In the genomic region with DNA sequence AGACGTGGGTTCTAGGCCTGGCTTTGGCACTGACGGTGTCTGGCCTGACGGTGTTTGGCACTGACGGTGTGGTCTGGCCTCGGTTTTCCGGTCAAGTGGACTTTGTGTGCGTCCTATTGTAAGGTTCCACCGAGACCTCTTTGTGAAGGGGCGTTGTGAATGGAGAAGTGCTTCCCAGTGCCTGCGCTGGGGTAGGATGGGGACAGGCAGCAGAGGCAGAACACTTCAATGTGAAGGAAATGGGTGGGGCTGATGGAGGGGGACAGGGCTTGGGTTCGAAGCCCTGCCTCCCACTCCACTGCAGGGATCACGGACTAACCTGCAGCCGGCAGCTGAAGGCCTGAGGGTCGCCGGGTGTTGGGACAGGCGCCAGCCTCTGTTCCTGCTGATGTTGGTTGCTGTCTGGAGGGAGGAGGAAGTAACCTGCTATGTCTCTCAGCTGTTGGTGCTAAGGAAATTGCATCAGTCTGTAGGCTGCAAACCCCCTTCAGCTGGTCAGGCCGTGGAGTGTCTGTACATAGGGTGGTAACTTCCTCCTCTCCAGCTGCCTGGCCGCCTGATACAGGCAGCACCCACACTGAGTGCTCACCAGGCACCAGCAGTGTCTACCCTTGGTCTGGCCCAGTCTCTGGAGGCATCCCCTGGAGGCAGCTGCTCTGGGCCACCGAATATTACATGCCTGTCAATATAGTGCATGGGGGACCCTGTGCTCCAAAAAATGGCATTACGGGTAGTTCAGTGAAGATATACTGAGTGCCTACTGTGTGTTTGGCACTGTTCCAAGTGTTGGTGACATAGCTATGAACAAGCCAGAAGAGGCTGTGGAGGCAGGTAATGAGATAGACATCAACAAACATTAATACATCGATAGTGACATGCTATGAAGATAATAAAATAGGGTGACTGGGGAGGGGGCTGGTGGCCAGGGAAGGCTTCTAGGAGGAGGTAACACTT, we compare ENCODE assay signal across 8 cellular contexts. TPM values are rescaled to one million over a fixed set of nuclear protein-coding genes. Genes with fewer than 3 reads are reported as not detected.
DNase-seq lines count a peak whose midpoint lies in the region; ATAC-seq and TF ChIP-seq lines count a peak whose summit lies in the region.

No MANE protein-coding gene starts in this region.

- no peaks in the 10 kb centered on the region for H4K20me1 ChIP-seq in MM.1S (ENCODE audit: insufficient read depth, low read length)

- peak; percentile 81 for DNase-seq in activated CD4-positive, alpha-beta T cell treated with anti-CD3 and anti-CD28 coated beads, Interleukin-2, amount 10 ng/mL, durations not matched to agents 24 days and 14 days
- DNase-seq in activated CD4-positive, alpha-beta T cell treated with anti-CD3 and anti-CD28 coated beads for 1 hour: no peak
- DNase-seq in NT2/D1 (ENCODE audit: low read depth, low spot score): no peak
- peak; percentile 90 for DNase-seq in choroid plexus epithelial cell (ENCODE audit: low read depth)
- DNase-seq in mesenchymal stem cell: peak; percentile 55
- DNase-seq in uterus: peak; percentile 15 to 39
- no peak for DNase-seq in MM.1S

- no peak overlapping the region for H2AK5ac ChIP-seq in mesenchymal stem cell (ENCODE audit: low read length, severe bottlenecking)

- H3K4me3 Mint-ChIP-seq in activated CD4-positive, alpha-beta T cell treated with anti-CD3 and anti-CD28 coated beads, Interleukin-2, amount 10 ng/mL, durations not matched to agents 24 days and 14 days: peak overlapping the region; percentile 89

- H3K27me3 Mint-ChIP-seq in activated CD4-positive, alpha-beta T cell treated with anti-CD3 and anti-CD28 coated beads, Interleukin-2, amount 10 ng/mL, durations not matched to agents 24 days and 14 days: peaks cover 23% of the 10 kb centered on the region

- no peak overlapping the region for H3K4me2 ChIP-seq in mesenchymal stem cell (ENCODE audit: low read length, poor library complexity, severe bottlenecking)
- no peak overlapping the region for H3K4me2 ChIP-seq in MM.1S (ENCODE audit: low read depth, low read length)

- H3K36me3 ChIP-seq in NT2/D1 (ENCODE audit: insufficient read depth, insufficient read length, low read length): no peaks in the 10 kb centered on the region
- peaks cover 0 to 3% of the 10 kb centered on the region in 2 experiments for H3K36me3 ChIP-seq in mesenchymal stem cell (ENCODE audit: control insufficient read depth in 1 of 2, insufficient read depth in 2 of 2, low read depth in 1 of 2, low read length in 2 of 2)
- no peaks in the 10 kb centered on the region for H3K36me3 ChIP-seq in uterus
- no peaks in the 10 kb centered on the region for H3K36me3 ChIP-seq in MM.1S (replicated peaks; ENCODE audit: insufficient read depth, low read length)

- peaks cover 10% of the 10 kb centered on the region for H3K36me3 Mint-ChIP-seq in activated CD4-positive, alpha-beta T cell treated with anti-CD3 and anti-CD28 coated beads, Interleukin-2, amount 10 ng/mL, durations not matched to agents 24 days and 14 days (ENCODE audit: low read depth)

- H4K91ac ChIP-seq in mesenchymal stem cell (ENCODE audit: low read length): peak overlapping the region; percentile 85

- no peaks in the 10 kb centered on the region for H3K79me1 ChIP-seq in mesenchymal stem cell (replicated peaks; ENCODE audit: low read length, poor library complexity, severe bottlenecking)

- no peak overlapping the region for H2BK15ac ChIP-seq in mesenchymal stem cell (ENCODE audit: low read depth, poor library complexity, severe bottlenecking)

- H3K23ac ChIP-seq in mesenchymal stem cell (ENCODE audit: low read length in 2 of 2): no peak overlapping the region

- H3K79me2 ChIP-seq in MM.1S (ENCODE audit: low read length): no peaks in the 10 kb centered on the region

- no peak overlapping the region for H2BK5ac ChIP-seq in mesenchymal stem cell (ENCODE audit: low read depth, low read length, poor library complexity, severe bottlenecking)

- peaks cover 52% of the 10 kb centered on the region for H3K27me3 ChIP-seq in NT2/D1 (ENCODE audit: insufficient read depth, insufficient read length)
- peaks cover 46 to 52% of the 10 kb centered on the region in 2 experiments for H3K27me3 ChIP-seq in mesenchymal stem cell (ENCODE audit: control insufficient read depth in 1 of 2, insufficient read depth in 1 of 2, low read length in 2 of 2)
- H3K27me3 ChIP-seq in uterus: no peaks in the 10 kb centered on the region
- no peaks in the 10 kb centered on the region for H3K27me3 ChIP-seq in MM.1S (replicated peaks; ENCODE audit: insufficient read depth, low read length)

- ATAC-seq in HG02759 (IDR thresholded peaks at IDR 0.05; ENCODE audit: unreplicated experiment): peak; percentile 68

- TF ChIP-seq CTCF in choroid plexus epithelial cell (conservative IDR thresholded peaks at IDR 0.05; ENCODE audit: low read depth, low read length) (no peak), uterus (IDR thresholded peaks at IDR 0.05) (no peak), MM.1S (IDR thresholded peaks at IDR 0.05; ENCODE audit: low read length) (no peak)

- H3K4me3 ChIP-seq in NT2/D1 (ENCODE audit: insufficient read length, low read depth) (peak overlapping the region; percentile 56), choroid plexus epithelial cell (ENCODE audit: low read depth, low read length) (peak overlapping the region; percentile 61), mesenchymal stem cell (ENCODE audit: insufficient read depth in 1 of 2, low read depth in 1 of 2, low read length in 2 of 2) (no peak overlapping the region), uterus (no peak overlapping the region), MM.1S (ENCODE audit: low read length) (no peak overlapping the region)

- H3K27ac ChIP-seq in mesenchymal stem cell (ENCODE audit: low read length, poor library complexity, severe bottlenecking) (no peak overlapping the region), uterus (peak overlapping the region; percentile 5 to 30), MM.1S (ENCODE audit: low read length) (no peak overlapping the region)

- 67% methylated on average over 21 of the region's 21 CpGs for WGBS in mesenchymal stem cell

- H3K4ac ChIP-seq in mesenchymal stem cell (ENCODE audit: low read depth in 1 of 2, low read length in 2 of 2): peak overlapping the region in 1 of 2 experiments; percentile 79

- peaks cover 40% of the 10 kb centered on the region for H3K4me1 Mint-ChIP-seq in activated CD4-positive, alpha-beta T cell treated with anti-CD3 and anti-CD28 coated beads, Interleukin-2, amount 10 ng/mL, durations not matched to agents 24 days and 14 days

- H3K9me2 ChIP-seq in MM.1S (replicated peaks; ENCODE audit: insufficient read depth, low read length): no peaks in the 10 kb centered on the region

- H3K27ac Mint-ChIP-seq in activated CD4-positive, alpha-beta T cell treated with anti-CD3 and anti-CD28 coated beads, Interleukin-2, amount 10 ng/mL, durations not matched to agents 24 days and 14 days: peak overlapping the region; percentile 54

- peak overlapping the region; percentile 27 for H2BK120ac ChIP-seq in mesenchymal stem cell (ENCODE audit: low read depth, low read length)

- H3K9me3 ChIP-seq in NT2/D1 (ENCODE audit: insufficient read depth, low read length) (peaks cover 7% of the 10 kb centered on the region; the same call in 1 of the 2 replicates), mesenchymal stem cell (ENCODE audit: control insufficient read depth, low read length) (no peaks in the 10 kb centered on the region), uterus (no peaks in the 10 kb centered on the region), MM.1S (replicated peaks; ENCODE audit: insufficient read depth, low read length) (no peaks in the 10 kb centered on the region)

- peak overlapping the region in 1 of 2 experiments; percentile 18 for H3K14ac ChIP-seq in mesenchymal stem cell (ENCODE audit: low read length in 2 of 2)

- H3K9ac ChIP-seq in NT2/D1 (ENCODE audit: insufficient read length, low read depth): no peak overlapping the region
- no peak overlapping the region for H3K9ac ChIP-seq in mesenchymal stem cell (ENCODE audit: low read length)
- H3K9ac ChIP-seq in MM.1S (ENCODE audit: low read length): no peak overlapping the region

- H3K4me1 ChIP-seq in NT2/D1 (ENCODE audit: insufficient read depth, insufficient read length) (no peaks in the 10 kb centered on the region), mesenchymal stem cell (ENCODE audit: control insufficient read depth, insufficient read depth, low read depth, low read length) (peaks cover 22% of the 10 kb centered on the region), uterus (peaks cover 0 to 10% of the 10 kb centered on the region in 2 donors), MM.1S (ENCODE audit: low read length) (no peaks in the 10 kb centered on the region)

- peak overlapping the region; percentile 55 for H4K8ac ChIP-seq in mesenchymal stem cell (ENCODE audit: low read length)

- intact Hi-C loops in activated CD4-positive, alpha-beta T cell treated with anti-CD3 and anti-CD28 coated beads, Interleukin-2, amount 10 ng/mL, durations not matched to agents 24 days and 14 days (cut with micrococcal nuclease): loop anchor here (2.0 to 5.0 kb wide), 3 partner anchors 41 to 98 kb away; a partner anchor contains a TSS
- intact Hi-C loops in uterus (cut with DNase I; ENCODE audit: low total_unique reads): no loop called here

- H2AFZ ChIP-seq in mesenchymal stem cell (ENCODE audit: low read depth, low read length) (no peak overlapping the region), MM.1S (ENCODE audit: low read length) (no peak overlapping the region)

- H3F3A ChIP-seq in MM.1S (ENCODE audit: insufficient read depth, low read length): no peaks in the 10 kb centered on the region

- H3K18ac ChIP-seq in mesenchymal stem cell (ENCODE audit: low read depth in 1 of 2, low read length in 2 of 2): peak overlapping the region; percentile 64 to 71

- H2BK12ac ChIP-seq in mesenchymal stem cell (ENCODE audit: low read length in 2 of 2): peak overlapping the region in 1 of 2 experiments; percentile 15

- peaks cover 5% of the 10 kb centered on the region for H3K9me3 Mint-ChIP-seq in activated CD4-positive, alpha-beta T cell treated with anti-CD3 and anti-CD28 coated beads, Interleukin-2, amount 10 ng/mL, durations not matched to agents 24 days and 14 days

- TF ChIP-seq POLR2A in uterus (IDR thresholded peaks at IDR 0.05): no peak

RNA-seq across cellular contexts. Expression of a gene that starts 1.1 kb away (rescaled TPM):
- total RNA-seq in activated CD4-positive, alpha-beta T cell treated with anti-CD3 and anti-CD28 coated beads, Interleukin-2, amount 10 ng/mL, durations not matched to agents 24 days and 14 days: 3.6 and 4.0 TPM in 2 replicates
- 5.1 TPM for polyA plus RNA-seq in mesenchymal stem cell (2013, experiment 1 of 2)
- 5.1 TPM for polyA plus RNA-seq in mesenchymal stem cell (2013, experiment 2 of 2)
- total RNA-seq in uterus: 10 to 100 TPM in 1 of 4 donors, 1 to 10 TPM in 3; 1.7 to 10.5 (median 3.9) TPM

RNA-seq across cellular contexts. Expression of a gene that starts 41.5 kb away (rescaled TPM):
- total RNA-seq in activated CD4-positive, alpha-beta T cell treated with anti-CD3 and anti-CD28 coated beads, Interleukin-2, amount 10 ng/mL, durations not matched to agents 24 days and 14 days: 61.7 and 62.7 TPM in 2 replicates
- 51.9 TPM for polyA plus RNA-seq in mesenchymal stem cell (2013, experiment 1 of 2)
- polyA plus RNA-seq in mesenchymal stem cell (2013, experiment 2 of 2): 54.3 TPM
- 100 to 1,000 TPM in 2 of 4 donors, 10 to 100 TPM in 2; 54.9 to 140 (median 101) TPM for total RNA-seq in uterus

Comparison
In these comparisons a context has a peak if more than half of its experiments do, and no peak if none do; other contexts are left out.
1. DNase-seq: peak in activated CD4-positive, alpha-beta T cell treated with anti-CD3 and anti-CD28 coated beads, Interleukin-2, amount 10 ng/mL, durations not matched to agents 24 days and 14 days (single experiment), choroid plexus epithelial cell (single experiment), mesenchymal stem cell (single experiment) and uterus (2 of 2); none in activated CD4-positive, alpha-beta T cell treated with anti-CD3 and anti-CD28 coated beads for 1 hour (single experiment), NT2/D1 (single experiment) and MM.1S (single experiment).
2. H3K4me3 ChIP-seq: peak in NT2/D1 (single experiment) and choroid plexus epithelial cell (single experiment); none in mesenchymal stem cell (0 of 2), uterus (0 of 2) and MM.1S (single experiment).
3. H3K27ac ChIP-seq: peak in uterus (2 of 2); none in mesenchymal stem cell (single experiment) and MM.1S (single experiment).